ENCODE assay signal across 9 cellular contexts in the genomic region with DNA sequence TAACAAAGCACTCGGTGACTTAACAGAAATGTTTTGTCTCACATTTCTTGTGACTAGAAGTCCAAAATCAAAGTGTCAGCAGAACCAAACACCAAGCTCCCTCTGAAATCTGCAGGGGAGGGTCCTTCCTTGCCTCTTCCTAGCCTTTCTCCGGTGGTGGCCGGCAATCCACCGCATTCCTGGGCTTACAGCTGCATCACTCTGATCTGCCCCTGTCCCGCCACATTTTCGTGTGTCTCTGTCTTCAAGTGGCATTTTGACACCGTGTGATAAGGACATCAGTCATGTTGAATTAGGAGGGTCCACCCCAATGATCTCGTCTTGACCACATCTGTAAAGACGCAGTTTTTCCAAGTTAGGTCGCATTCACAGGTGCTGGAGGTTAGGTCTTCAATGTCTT. TPM values are rescaled to one million over a fixed set of nuclear protein-coding genes. Genes with fewer than 3 reads are reported as not detected.
DNase-seq lines count a peak whose midpoint lies in the region; TF ChIP-seq lines count a peak whose summit lies in the region.
"Had no signal": no experiment of that assay in that cellular context is flagged by ENCODE, and none has a peak within 500 bp of the region (broad histone marks: within the 10 kb centered on the region; RNA-seq: fewer than 3 reads in every experiment).

No MANE protein-coding gene starts in this region.

- H3K36me3 ChIP-seq in DOHH2 (ENCODE audit: control insufficient read depth, low read length) (peaks cover 40% of the 10 kb centered on the region), MM.1S (replicated peaks; ENCODE audit: insufficient read depth, low read length) (no peaks in the 10 kb centered on the region; the same call in 1 of the 2 replicates), parathyroid adenoma (ENCODE audit: control insufficient read depth, insufficient read depth, low read length) (no peaks in the 10 kb centered on the region)
- no peaks in the 10 kb centered on the region for H3K36me3 ChIP-seq in effector memory CD4-positive, alpha-beta T cell (ENCODE audit: control insufficient read depth, insufficient read depth, low read length)

- TF ChIP-seq CTCF in DOHH2 (IDR thresholded peaks at IDR 0.05; ENCODE audit: low read depth, low read length, poor library complexity, severe bottlenecking), result no peak
- TF ChIP-seq CTCF in MM.1S (IDR thresholded peaks at IDR 0.05; ENCODE audit: low read length), result no peak
- no peak for TF ChIP-seq CTCF in parathyroid adenoma (IDR thresholded peaks at IDR 0.05)

- H3K27me3 ChIP-seq in DOHH2 (ENCODE audit: control insufficient read depth, low read length) (peaks cover 5% of the 10 kb centered on the region; the same call in 1 of the 2 replicates), MM.1S (replicated peaks; ENCODE audit: insufficient read depth, low read length) (no peaks in the 10 kb centered on the region; the same call in 1 of the 2 replicates), parathyroid adenoma (ENCODE audit: control insufficient read depth, insufficient read depth, low read length) (no peaks in the 10 kb centered on the region)
- H3K27me3 ChIP-seq in effector memory CD4-positive, alpha-beta T cell (replicated peaks; ENCODE audit: control insufficient read depth, insufficient read depth, low read length, poor library complexity, severe bottlenecking), result no peaks in the 10 kb centered on the region

- H3K4me1 ChIP-seq in DOHH2 (ENCODE audit: control insufficient read depth, low read length) (peaks cover 30% of the 10 kb centered on the region), MM.1S (ENCODE audit: low read length) (peaks cover 11% of the 10 kb centered on the region; the same call in 1 of the 2 replicates), parathyroid adenoma (no peaks in the 10 kb centered on the region)
- peaks cover 8% of the 10 kb centered on the region for H3K4me1 ChIP-seq in effector memory CD4-positive, alpha-beta T cell (ENCODE audit: control insufficient read depth, insufficient read depth, low read length, poor library complexity, severe bottlenecking)

- no peak for DNase-seq in MM.1S
- no peak for DNase-seq in effector memory CD4-positive, alpha-beta T cell
- no peak for DNase-seq in NCI-H345 (lab: John Stamatoyannopoulos, UW)
- DNase-seq in RPMI8226, result no peak
- DNase-seq in dermis blood vessel endothelial cell, result no peak
- DNase-seq: NCI-H446 treated with DMSO at 0.1 percent for 48 hours; stimulated activated CD4-positive, alpha-beta T cell treated with anti-CD3 and anti-CD28 coated beads, Interleukin-12 subunit alpha, Interleukin-12 subunit beta, amount 100 ng/mL, for 4 hours had no signal

- H2AFZ ChIP-seq in MM.1S (ENCODE audit: low read length) (peak overlapping the region; percentile 89; the same call in 1 of the 2 replicates), parathyroid adenoma (peak overlapping the region; percentile 88)

- H3F3A ChIP-seq in DOHH2 (ENCODE audit: control insufficient read depth, insufficient read depth) (peaks cover 35% of the 10 kb centered on the region), MM.1S (ENCODE audit: insufficient read depth, low read length) (peaks cover 12% of the 10 kb centered on the region; the same call in 1 of the 2 replicates)

- H3K4me3 ChIP-seq in DOHH2 (ENCODE audit: low read length), result peak overlapping the region; percentile 89
- H3K4me3 ChIP-seq in MM.1S (ENCODE audit: low read length), result no peak overlapping the region
- peak overlapping the region; percentile 94 for H3K4me3 ChIP-seq in effector memory CD4-positive, alpha-beta T cell (ENCODE audit: insufficient read depth, low read depth, low read length, poor library complexity, severe bottlenecking)
- no peak overlapping the region for H3K4me3 ChIP-seq in parathyroid adenoma (ENCODE audit: low read depth, low read length)

- H3K79me2 ChIP-seq in DOHH2 (ENCODE audit: control insufficient read depth, low read length) (peaks cover 28% of the 10 kb centered on the region), MM.1S (ENCODE audit: low read length) (peaks cover 16% of the 10 kb centered on the region), parathyroid adenoma (no peaks in the 10 kb centered on the region)

- H3K27ac ChIP-seq in DOHH2 (ENCODE audit: low read depth, low read length) (no peak overlapping the region), MM.1S (ENCODE audit: low read length) (no peak overlapping the region), parathyroid adenoma (no peak overlapping the region)
- H3K27ac ChIP-seq in effector memory CD4-positive, alpha-beta T cell (ENCODE audit: insufficient read depth, low read length, poor library complexity, severe bottlenecking), result no peak overlapping the region

- H3K4me2 ChIP-seq in DOHH2 (ENCODE audit: low read length) (peak overlapping the region; percentile 87), MM.1S (ENCODE audit: low read depth, low read length) (peak overlapping the region; percentile 44), parathyroid adenoma (ENCODE audit: low read length) (no peak overlapping the region)

- H4K20me1 ChIP-seq in DOHH2 (ENCODE audit: control insufficient read depth, insufficient read depth, low read depth, low read length) (no peaks in the 10 kb centered on the region; the same call in 1 of the 2 replicates), MM.1S (ENCODE audit: insufficient read depth, low read length) (no peaks in the 10 kb centered on the region)

- H3K9me3 ChIP-seq in DOHH2 (ENCODE audit: control insufficient read depth, insufficient read depth, low read length) (no peaks in the 10 kb centered on the region), MM.1S (replicated peaks; ENCODE audit: insufficient read depth, low read length) (no peaks in the 10 kb centered on the region), parathyroid adenoma (ENCODE audit: control insufficient read depth, low read length) (no peaks in the 10 kb centered on the region)
- H3K9me3 ChIP-seq in effector memory CD4-positive, alpha-beta T cell (ENCODE audit: control insufficient read depth, low read length), result no peaks in the 10 kb centered on the region

- H3K9ac ChIP-seq in MM.1S (ENCODE audit: low read length), result no peak overlapping the region
- H3K9ac ChIP-seq in parathyroid adenoma, result no peak overlapping the region

- no peaks in the 10 kb centered on the region for H3K9me2 ChIP-seq in DOHH2 (replicated peaks; ENCODE audit: control insufficient read depth, low read length)
- H3K9me2 ChIP-seq in MM.1S (replicated peaks; ENCODE audit: insufficient read depth, low read length), result no peaks in the 10 kb centered on the region

RNA-seq across cellular contexts. Expression of a gene that starts 30.5 kb away (rescaled TPM):
- 69.8 and 111 TPM in 2 replicates for total RNA-seq in dermis blood vessel endothelial cell

Comparison
In these comparisons a context has a peak if more than half of its experiments do, and no peak if none do; other contexts are left out.
1. H3K4me3 ChIP-seq: peak in DOHH2 (single experiment) and effector memory CD4-positive, alpha-beta T cell (single experiment); none in MM.1S (single experiment) and parathyroid adenoma (single experiment).